14 cellular contexts compared by ENCODE assay signal in genomic region chr3:71441925-71442620, GRCh38.
DNase-seq lines count a peak whose midpoint lies in the region; ATAC-seq and TF ChIP-seq lines count a peak whose summit lies in the region.
"Had no signal": no experiment of that assay in that cellular context is flagged by ENCODE, and none has a peak within 500 bp of the region (broad histone marks: within the 10 kb centered on the region; RNA-seq: fewer than 3 reads in every experiment).

No MANE protein-coding gene starts in this region.

- no peaks in the 10 kb centered on the region for H3K9me3 Mint-ChIP-seq in CD8-positive, alpha-beta T cell
- H3K9me3 Mint-ChIP-seq in IgD-negative memory B cell (no peaks in the 10 kb centered on the region), osteocyte (ENCODE audit: unreplicated experiment) (no peaks in the 10 kb centered on the region)
- H3K9me3 Mint-ChIP-seq in activated naive CD4-positive, alpha-beta T cell treated with anti-CD3 and anti-CD28 coated beads, Interleukin-2, amount 50 U/mL, for 72 hours: no peaks in the 10 kb centered on the region

- H3K4me3 ChIP-seq in CD8-positive, alpha-beta T cell (ENCODE audit: low read depth, low read length): peak overlapping the region; percentile 22
- H3K4me3 ChIP-seq in left lung (no peak overlapping the region), osteoblast (ENCODE audit: insufficient read depth, low read length) (no peak overlapping the region)
- H3K4me3 ChIP-seq: gastroesophageal sphincter had no signal

- no peak overlapping the region for H2AFZ ChIP-seq in osteoblast (ENCODE audit: low read length)

- H3K4me2 ChIP-seq in osteoblast (ENCODE audit: insufficient read depth, low read length): no peak overlapping the region

- peaks cover 17% of the 10 kb centered on the region for H3K36me3 Mint-ChIP-seq in CD8-positive, alpha-beta T cell
- no peaks in the 10 kb centered on the region for H3K36me3 Mint-ChIP-seq in IgD-negative memory B cell
- peaks cover 5 to 11% of the 10 kb centered on the region in 2 donors for H3K36me3 Mint-ChIP-seq in activated naive CD4-positive, alpha-beta T cell treated with anti-CD3 and anti-CD28 coated beads, Interleukin-2, amount 50 U/mL, for 72 hours
- H3K36me3 Mint-ChIP-seq in osteocyte (ENCODE audit: unreplicated experiment): peaks cover 9% of the 10 kb centered on the region

- peaks cover 98% of the 10 kb centered on the region for H3K4me1 ChIP-seq in CD8-positive, alpha-beta T cell (ENCODE audit: insufficient read depth, low read length)
- H3K4me1 ChIP-seq in left lung (peaks cover 10 to 78% of the 10 kb centered on the region in 2 donors), osteoblast (ENCODE audit: insufficient read depth, low read length) (peaks cover 12% of the 10 kb centered on the region)
- H3K4me1 ChIP-seq: Caco-2 had no signal

- H3K79me2 ChIP-seq in osteoblast (ENCODE audit: insufficient read depth, low read length): peaks cover 80% of the 10 kb centered on the region

- TF ChIP-seq CTCF in CD8-positive, alpha-beta T cell (IDR thresholded peaks at IDR 0.05): no peak
- TF ChIP-seq CTCF in osteocyte (IDR thresholded peaks at IDR 0.05): no peak
- TF ChIP-seq CTCF in left lung (IDR thresholded peaks at IDR 0.05): no peak
- no peak for TF ChIP-seq CTCF in osteoblast (IDR thresholded peaks at IDR 0.05; ENCODE audit: extremely low read depth, low read depth, low read length)

- peaks cover 97% of the 10 kb centered on the region for H3K4me1 Mint-ChIP-seq in CD8-positive, alpha-beta T cell (ENCODE audit: low read depth)
- peaks cover 33 to 63% (median 36%) of the 10 kb centered on the region in 3 donors for H3K4me1 Mint-ChIP-seq in IgD-negative memory B cell
- peaks cover 66% of the 10 kb centered on the region for H3K4me1 Mint-ChIP-seq in osteocyte (ENCODE audit: unreplicated experiment)

- peak overlapping the region; percentile 67 for H3K4me3 Mint-ChIP-seq in CD8-positive, alpha-beta T cell
- H3K4me3 Mint-ChIP-seq in IgD-negative memory B cell (peak overlapping the region; percentile 61 to 90 (median 78)), osteocyte (ENCODE audit: unreplicated experiment) (no peak overlapping the region)

- no peak for ATAC-seq in CD8-positive, alpha-beta T cell
- ATAC-seq in activated naive CD4-positive, alpha-beta T cell treated with anti-CD3 and anti-CD28 coated beads, Interleukin-2, amount 50 U/mL, for 72 hours: no peak
- ATAC-seq in left lung: no peak
- ATAC-seq: gastroesophageal sphincter had no signal

- H3K27ac ChIP-seq in CD8-positive, alpha-beta T cell (ENCODE audit: low read depth, low read length): peak overlapping the region; percentile 44
- peak overlapping the region in 1 of 2 donors; percentile 90 for H3K27ac ChIP-seq in left lung
- H3K27ac ChIP-seq in osteoblast (ENCODE audit: low read depth, low read length): no peak overlapping the region

- H3K27ac Mint-ChIP-seq in CD8-positive, alpha-beta T cell: peak overlapping the region; percentile 98
- H3K27ac Mint-ChIP-seq in IgD-negative memory B cell (peak overlapping the region; percentile 75 to 91 (median 76)), osteocyte (ENCODE audit: unreplicated experiment) (peak overlapping the region; percentile 44)
- peak overlapping the region; percentile 45 to 96 for H3K27ac Mint-ChIP-seq in activated naive CD4-positive, alpha-beta T cell treated with anti-CD3 and anti-CD28 coated beads, Interleukin-2, amount 50 U/mL, for 72 hours

- H4K20me1 ChIP-seq in osteoblast (ENCODE audit: insufficient read depth, low read length): no peaks in the 10 kb centered on the region

- POLR2A ChIA-PET in CD8-positive, alpha-beta T cell (lab: Charles Lee): interaction anchor here (0.6 to 7.9 kb wide), 4 partner anchors 11 to 49 kb away, joined by 3 to 65 read pairs (median 6); no protein-coding TSS in a partner anchor

- H3K27me3 ChIP-seq in CD8-positive, alpha-beta T cell (ENCODE audit: insufficient read depth, low read length): no peaks in the 10 kb centered on the region
- H3K27me3 ChIP-seq in left lung (no peaks in the 10 kb centered on the region), osteoblast (ENCODE audit: insufficient read depth, low read length) (no peaks in the 10 kb centered on the region)
- H3K27me3 ChIP-seq: gastroesophageal sphincter had no signal

- CTCF ChIA-PET in CD8-positive, alpha-beta T cell (lab: Charles Lee): interaction anchor here (0.8 to 4.7 kb wide), 7 partner anchors 11 to 69 kb away, joined by 3 to 22 read pairs (median 3); no protein-coding TSS in a partner anchor

- no peaks in the 10 kb centered on the region for H3K27me3 Mint-ChIP-seq in CD8-positive, alpha-beta T cell (ENCODE audit: low read depth)
- no peaks in the 10 kb centered on the region for H3K27me3 Mint-ChIP-seq in IgD-negative memory B cell
- no peaks in the 10 kb centered on the region for H3K27me3 Mint-ChIP-seq in osteocyte (ENCODE audit: unreplicated experiment)

- DNase-seq in CD8-positive, alpha-beta T cell: no peak
- no peak for DNase-seq in activated naive CD4-positive, alpha-beta T cell treated with anti-CD3 and anti-CD28 coated beads, Interleukin-2, amount 50 U/mL, for 72 hours (ENCODE audit: low spot score in 2 of 2)
- no peak for DNase-seq in osteocyte (ENCODE audit: extremely low spot score, unreplicated experiment)
- DNase-seq in left lung: no peak
- no peak for DNase-seq in osteoblast (ENCODE audit: insufficient read length, low spot score, missing footprints)
- DNase-seq in SHP77 treated with DMSO at 0.1 percent for 48 hours (lab: John Stamatoyannopoulos, UW): no peak
- DNase-seq: Caco-2; islet precursor cell; NCI-H146; NCI-H524; stimulated activated CD4-positive, alpha-beta T cell treated with anti-CD3 and anti-CD28 coated beads, Interleukin-4, amount 100 ng/mL, for 1 hour; stimulated activated naive CD4-positive, alpha-beta T cell treated with Interleukin-2 at 50 U/mL for 16 hours had no signal

- no peaks in the 10 kb centered on the region for H3K9me3 ChIP-seq in CD8-positive, alpha-beta T cell (ENCODE audit: low read length)
- H3K9me3 ChIP-seq in left lung (no peaks in the 10 kb centered on the region), osteoblast (ENCODE audit: low read depth, low read length) (no peaks in the 10 kb centered on the region)
- H3K9me3 ChIP-seq: Caco-2, gastroesophageal sphincter had no signal

- H3K36me3 ChIP-seq in CD8-positive, alpha-beta T cell (ENCODE audit: insufficient read depth, low read length): no peaks in the 10 kb centered on the region
- H3K36me3 ChIP-seq in left lung: no peaks in the 10 kb centered on the region
- no peaks in the 10 kb centered on the region for H3K36me3 ChIP-seq in osteoblast (ENCODE audit: insufficient read depth, low read length)
- H3K36me3 ChIP-seq: gastroesophageal sphincter had no signal

- intact Hi-C loops in CD8-positive, alpha-beta T cell (cut with DNase I, micrococcal nuclease): loop anchor here (2.0 to 10.0 kb wide), 4 partner anchors 13 to 377 kb away; partner anchors contain the start of gene FOXP1 (in 2 of the 2)
- intact Hi-C loops in left lung (cut with DNase I): no loop called here

Comparison
In these comparisons a context has a peak if more than half of its experiments do, and no peak if none do; other contexts are left out.
1. H3K27ac Mint-ChIP-seq: peak in every context shown above with its lines; median percentile 98 in CD8-positive, alpha-beta T cell; 76 in IgD-negative memory B cell; 70 in activated naive CD4-positive, alpha-beta T cell treated with anti-CD3 and anti-CD28 coated beads, Interleukin-2, amount 50 U/mL, for 72 hours; 44 in osteocyte.
2. intact Hi-C loops: an anchor here in CD8-positive, alpha-beta T cell (2.0 to 10.0 kb wide); none called in left lung.